ENCODE assay signal across 16 cellular contexts in genomic region chr2:217923007-217923686, GRCh38.
DNase-seq lines count a peak whose midpoint lies in the region; ATAC-seq, FAIRE-seq and TF ChIP-seq lines count a peak whose summit lies in the region.
"Had no signal": no experiment of that assay in that cellular context is flagged by ENCODE, and none has a peak within 500 bp of the region (broad histone marks: within the 10 kb centered on the region; RNA-seq: fewer than 3 reads in every experiment).

No MANE protein-coding gene starts in this region.

- TF ChIP-seq POLR2A in body of pancreas (IDR thresholded peaks at IDR 0.05) (no peak), transverse colon (IDR thresholded peaks at IDR 0.05) (no peak), H54 (IDR thresholded peaks at IDR 0.05; ENCODE audit: low read depth, low read length) (no peak)

- no peak for FAIRE-seq in pancreas (lab: Jason Lieb, UNC)
- no peak for FAIRE-seq in H54 (lab: Jason Lieb, UNC)
- FAIRE-seq: endometrium, frontal cortex had no signal

- TF ChIP-seq EP300 in transverse colon (IDR thresholded peaks at IDR 0.05; ENCODE audit: low read depth): no peak

- H3K36me3 ChIP-seq in body of pancreas (replicated peaks in 1 of 2; ENCODE audit: insufficient read depth in 1 of 2, low read depth in 2 of 2) (peaks cover 0 to 3% of the 10 kb centered on the region in 2 donors), pancreas (peaks cover 0 to 21% (median 0%) of the 10 kb centered on the region in 3 donors), transverse colon (no peaks in the 10 kb centered on the region)

- intact Hi-C loops in body of pancreas (cut with DNase I) (no loop called here), right cardiac atrium (cut with DNase I) (no loop called here), pancreas (cut with DNase I) (no loop called here), transverse colon (cut with DNase I; ENCODE audit: low total_unique reads) (loop anchor here (2.0 to 10.0 kb wide), 2 partner anchors 20 to 52 kb away; no protein-coding TSS in a partner anchor)

- 72 to 80% methylated on average over 7 to 8 of the region's 8 CpGs for WGBS in body of pancreas, 2 donors
- WGBS in right cardiac atrium: 77% methylated on average over 8 of the region's 8 CpGs
- WGBS in pancreas, 2 donors: 68 to 70% methylated on average over 8 of the region's 8 CpGs
- 60 to 76% methylated on average over 1 to 8 of the region's 8 CpGs for WGBS in transverse colon (ENCODE audit: low coverage in 1 of 2), 2 donors

- H3K9me3 ChIP-seq in body of pancreas (no peaks in the 10 kb centered on the region), right cardiac atrium (ENCODE audit: control insufficient read depth, low read length) (no peaks in the 10 kb centered on the region), pancreas (no peaks in the 10 kb centered on the region), transverse colon (no peaks in the 10 kb centered on the region)

- H3K27me3 ChIP-seq in body of pancreas (no peaks in the 10 kb centered on the region), right cardiac atrium (ENCODE audit: control insufficient read depth, insufficient read depth) (no peaks in the 10 kb centered on the region), pancreas (no peaks in the 10 kb centered on the region), transverse colon (no peaks in the 10 kb centered on the region)

- peak; percentile 13 for ATAC-seq in body of pancreas
- peak; percentile 2 to 5 for ATAC-seq in right cardiac atrium
- ATAC-seq in pancreas: peak in 3 of 4 donors; percentile 1 to 17 (median 3)
- ATAC-seq in HG03342 (IDR thresholded peaks at IDR 0.05; ENCODE audit: unreplicated experiment): no peak
- ATAC-seq in GM21447 (IDR thresholded peaks at IDR 0.05; ENCODE audit: unreplicated experiment): no peak

- H3K27ac ChIP-seq in body of pancreas: peak overlapping the region; percentile 18 to 88 (median 84)
- peak overlapping the region; percentile 70 for H3K27ac ChIP-seq in right cardiac atrium (ENCODE audit: low read length)
- H3K27ac ChIP-seq in pancreas: peak overlapping the region; percentile 64 to 82 (median 72)
- peak overlapping the region; percentile 85 to 95 (median 89) for H3K27ac ChIP-seq in transverse colon

- H3K4me3 ChIP-seq in body of pancreas: no peak overlapping the region
- no peak overlapping the region for H3K4me3 ChIP-seq in right cardiac atrium (ENCODE audit: low read length)
- H3K4me3 ChIP-seq in pancreas: no peak overlapping the region
- no peak overlapping the region for H3K4me3 ChIP-seq in transverse colon

- DNase-seq in body of pancreas (no peak), right cardiac atrium (peak in 2 of 3 donors; percentile 7 to 27), pancreas (no peak), transverse colon (no peak), H54 (ENCODE audit: insufficient read length, low spot score) (no peak), LoVo (ENCODE audit: low spot score) (no peak)
- DNase-seq: activated B cell treated with CpG ODN at 0.5 μM for 24 hours; activated naive CD4-positive, alpha-beta T cell; DND-41; NCI-H187; NCI-H524; T-helper 1 cell had no signal

- H3K4me1 ChIP-seq in body of pancreas: peaks cover 91% of the 10 kb centered on the region
- peaks cover 63% of the 10 kb centered on the region for H3K4me1 ChIP-seq in right cardiac atrium (ENCODE audit: control insufficient read depth, insufficient read depth, low read length)
- H3K4me1 ChIP-seq in pancreas: peaks cover 46 to 58% (median 47%) of the 10 kb centered on the region in 3 donors
- peaks cover 39 to 89% (median 51%) of the 10 kb centered on the region in 4 donors for H3K4me1 ChIP-seq in transverse colon

- TF ChIP-seq CTCF in body of pancreas (IDR thresholded peaks at IDR 0.05): no peak
- no peak for TF ChIP-seq CTCF in pancreas (IDR thresholded peaks at IDR 0.05)
- no peak for TF ChIP-seq CTCF in transverse colon (IDR thresholded peaks at IDR 0.05)

- in situ Hi-C loops in transverse colon (cut with MboI; ENCODE audit: low pct_ligation_motif_present in 1 of 4, low pct_unique_long_range_greater_than_20kb in 1 of 4, low sequenced_read_pairs in 3 of 4): no loop called here

Comparison
In these comparisons a context has a peak if more than half of its experiments do, and no peak if none do; other contexts are left out.
1. ATAC-seq: peak in body of pancreas (single experiment), right cardiac atrium (2 of 2) and pancreas (3 of 4); none in HG03342 (single experiment) and GM21447 (single experiment).
2. DNase-seq: peak in right cardiac atrium (2 of 3); none in body of pancreas (0 of 4), pancreas (0 of 6), transverse colon (single experiment), H54 (single experiment) and LoVo (single experiment).
3. Peak in every context shown above with its lines, with median percentiles within 50 percentile points of each other: H3K27ac ChIP-seq.